ENCODE assay signal across 8 cellular contexts in genomic region chr7:47601119-47601880, GRCh38. TPM values are rescaled to one million over a fixed set of nuclear protein-coding genes. Genes with fewer than 3 reads are reported as not detected.
A peak's percentile ranks its signal among the peaks of the same experiment; 100 is the strongest.
DNase-seq lines count a peak whose midpoint lies in the region; ATAC-seq and TF ChIP-seq lines count a peak whose summit lies in the region.

No MANE protein-coding gene starts in this region.

- H3K4me3 ChIP-seq in AG04450 (ENCODE audit: low read depth, low read length) (peak overlapping the region; percentile 17; the same call in 1 of the 2 replicates), fibroblast of pulmonary artery (replicated peaks; ENCODE audit: low read depth, low read length) (no peak overlapping the region)

- POLR2A ChIA-PET in AG04450 (lab: Yijun Ruan, JAX), result interaction anchor here (0.9 to 2.4 kb wide), 5 partner anchors 9 to 23 kb away, joined by 3 to 23 read pairs (median 7); no protein-coding TSS in a partner anchor

- ATAC-seq in GM21737 (IDR thresholded peaks at IDR 0.05; ENCODE audit: unreplicated experiment) (peak; percentile 63), HG03439 (IDR thresholded peaks at IDR 0.05; ENCODE audit: unreplicated experiment) (no peak)

- DNase-seq in AG04450 (ENCODE audit: low read depth, low spot score), result peak; percentile 70
- peak; percentile 83 for DNase-seq in NOMO-1 treated with DMSO at 0.1 percent for 48 hours (lab: John Stamatoyannopoulos, UW; ENCODE audit: unreplicated experiment)
- DNase-seq in fibroblast of pulmonary artery (ENCODE audit: low read depth), result peak; percentile 84
- no peak for DNase-seq in DMS153 treated with DMSO at 0.1 percent for 48 hours (lab: John Stamatoyannopoulos, UW; ENCODE audit: unreplicated experiment)
- no peak for DNase-seq in LoVo (ENCODE audit: low spot score)
- DNase-seq in cerebellar nuclear complex (lab: John Stamatoyannopoulos, UW), result no peak

- CTCF ChIA-PET in AG04450 (lab: Charles Lee), result no interaction called here

- no peak for TF ChIP-seq CTCF in AG04450 (IDR thresholded peaks at IDR 0.05; ENCODE audit: low read depth, low read length)
- no peak for TF ChIP-seq CTCF in fibroblast of pulmonary artery (IDR thresholded peaks at IDR 0.05; ENCODE audit: low read length, missing control alignments)

- H3K9me3 ChIP-seq in AG04450 (ENCODE audit: control insufficient read depth, insufficient read depth, low read length), result peaks cover 30% of the 10 kb centered on the region

- H3K27ac ChIP-seq in AG04450 (ENCODE audit: low read depth, low read length), result peak overlapping the region; percentile 96

- no peaks in the 10 kb centered on the region for H3K27me3 ChIP-seq in AG04450 (ENCODE audit: control insufficient read depth, insufficient read depth, low read length)

RNA-seq across cellular contexts. Expression of gene TNS3, which starts 19.4 kb away (rescaled TPM):
- polyA plus RNA-seq in AG04450 (2011; rRNA removed), result 121 and 131 TPM in 2 replicates
- polyA minus RNA-seq in AG04450 (2011; rRNA and poly(A)+ RNA removed), result 326 and 376 TPM in 2 replicates

Comparison
In these comparisons a context has a peak if more than half of its experiments do, and no peak if none do; other contexts are left out.
1. DNase-seq: peak in AG04450 (single experiment), NOMO-1 treated with DMSO at 0.1 percent for 48 hours (single experiment) and fibroblast of pulmonary artery (single experiment); none in DMS153 treated with DMSO at 0.1 percent for 48 hours (single experiment), LoVo (single experiment) and cerebellar nuclear complex (0 of 2).